In genomic region chr12:97595423-97595822, GRCh38 we compare ENCODE assay signal across 1 cellular context.
A peak's percentile ranks its signal among the peaks of the same experiment; 100 is the strongest.
TF ChIP-seq lines count a peak whose summit lies in the region.

No MANE protein-coding gene starts in this region.

TF ChIP-seq in HepG2, 621 proteins besides CTCF, POLR2A, EP300 and RAD21 (continued from another document and continues in another):
- no peak for TF ChIP-seq ZHX2 (IDR thresholded peaks at IDR 0.05; ENCODE audit: low read depth)
- no peak for TF ChIP-seq ZHX2 (CRISPR knock-in tag; IDR thresholded peaks at IDR 0.05; ENCODE audit: borderline replicate concordance)
- no peak for TF ChIP-seq MATR3 (CRISPR knock-in tag; IDR thresholded peaks at IDR 0.05)
- TF ChIP-seq ZNF512B (CRISPR knock-in tag; IDR thresholded peaks at IDR 0.05; ENCODE audit: borderline replicate concordance): no peak
- TF ChIP-seq ZNF124 (CRISPR knock-in tag; IDR thresholded peaks at IDR 0.05): 0 out of 2 replicates have a peak, but pooled peaks have one; percentile 26
- peak; percentile 71; the same call in 1 of the 2 replicates for TF ChIP-seq ELF3 (CRISPR knock-in tag; IDR thresholded peaks at IDR 0.05)
- no peak; the same call in 1 of the 2 replicates for TF ChIP-seq ZBTB20 (CRISPR knock-in tag; IDR thresholded peaks at IDR 0.05; ENCODE audit: borderline replicate concordance, low read depth)
- no peak for TF ChIP-seq PPARG (CRISPR knock-in tag; conservative IDR thresholded peaks at IDR 0.05)
- TF ChIP-seq E2F2 (CRISPR knock-in tag; IDR thresholded peaks at IDR 0.05; ENCODE audit: borderline replicate concordance): no peak
- TF ChIP-seq HMG20B (CRISPR knock-in tag; conservative IDR thresholded peaks at IDR 0.05): no peak
- TF ChIP-seq ZMYM4 (CRISPR knock-in tag; IDR thresholded peaks at IDR 0.05): no peak
- peak; percentile 88 for TF ChIP-seq RXRB (CRISPR knock-in tag; IDR thresholded peaks at IDR 0.05; ENCODE audit: borderline replicate concordance)
- no peak for TF ChIP-seq GZF1 (CRISPR knock-in tag; IDR thresholded peaks at IDR 0.05)
- no peak for TF ChIP-seq ZNF281 (CRISPR knock-in tag; IDR thresholded peaks at IDR 0.05; ENCODE audit: borderline replicate concordance)
- 0 out of 2 replicates have a peak, but pooled peaks have one; percentile 30 for TF ChIP-seq HOXA5 (CRISPR knock-in tag; IDR thresholded peaks at IDR 0.05)
- no peak for TF ChIP-seq ETS1 (CRISPR knock-in tag; IDR thresholded peaks at IDR 0.05)
- no peak for TF ChIP-seq NFKB2 (CRISPR knock-in tag; IDR thresholded peaks at IDR 0.05; ENCODE audit: borderline replicate concordance)
- TF ChIP-seq RXRA (CRISPR knock-in tag; IDR thresholded peaks at IDR 0.05): no peak; the same call in 1 of the 2 replicates
- peak; percentile 35; the same call in 1 of the 2 replicates for TF ChIP-seq PHF21A (CRISPR knock-in tag; IDR thresholded peaks at IDR 0.05)
- TF ChIP-seq LCORL (IDR thresholded peaks at IDR 0.05): no peak
- TF ChIP-seq LCORL (CRISPR knock-in tag; IDR thresholded peaks at IDR 0.05): no peak
- TF ChIP-seq ZNF121 (CRISPR knock-in tag; IDR thresholded peaks at IDR 0.05): no peak
- 0 out of 2 replicates have a peak, but pooled peaks have one; percentile 44 for TF ChIP-seq ZNF761 (CRISPR knock-in tag; conservative IDR thresholded peaks at IDR 0.05)
- TF ChIP-seq TCF7L2 (IDR thresholded peaks at IDR 0.05; ENCODE audit: low read depth, low read length): peak; percentile 58; the same call in 1 of the 2 replicates
- TF ChIP-seq ZFAT (CRISPR knock-in tag; conservative IDR thresholded peaks at IDR 0.05): no peak
- no peak for TF ChIP-seq ZNF276 (CRISPR knock-in tag; IDR thresholded peaks at IDR 0.05; ENCODE audit: low read depth)
- TF ChIP-seq SMARCC2 (IDR thresholded peaks at IDR 0.05): no peak
- no peak for TF ChIP-seq NONO (IDR thresholded peaks at IDR 0.05)
- no peak for TF ChIP-seq NONO (CRISPR knock-in tag; conservative IDR thresholded peaks at IDR 0.05)
- TF ChIP-seq ZNF17 (CRISPR knock-in tag; IDR thresholded peaks at IDR 0.05): no peak
- no peak for TF ChIP-seq GLMP (CRISPR knock-in tag; IDR thresholded peaks at IDR 0.05; ENCODE audit: borderline replicate concordance)
- no peak for TF ChIP-seq RFX3 (CRISPR knock-in tag; IDR thresholded peaks at IDR 0.05)
- TF ChIP-seq FOSL2 (CRISPR knock-in tag; IDR thresholded peaks at IDR 0.05): peak; percentile 87
- TF ChIP-seq RERE (CRISPR knock-in tag; IDR thresholded peaks at IDR 0.05; ENCODE audit: low read depth): peak; percentile 48; the same call in 1 of the 2 replicates
- TF ChIP-seq KDM6A (CRISPR knock-in tag; IDR thresholded peaks at IDR 0.05; ENCODE audit: low read depth): no peak
- TF ChIP-seq FOXJ3 (CRISPR knock-in tag; IDR thresholded peaks at IDR 0.05; ENCODE audit: borderline replicate concordance): peak; percentile 40; the same call in 1 of the 2 replicates
- TF ChIP-seq ZFP90 (CRISPR knock-in tag; IDR thresholded peaks at IDR 0.05; ENCODE audit: borderline replicate concordance): no peak
- TF ChIP-seq ZNF615 (CRISPR knock-in tag; IDR thresholded peaks at IDR 0.05; ENCODE audit: borderline replicate concordance): no peak
